In the genomic region with DNA sequence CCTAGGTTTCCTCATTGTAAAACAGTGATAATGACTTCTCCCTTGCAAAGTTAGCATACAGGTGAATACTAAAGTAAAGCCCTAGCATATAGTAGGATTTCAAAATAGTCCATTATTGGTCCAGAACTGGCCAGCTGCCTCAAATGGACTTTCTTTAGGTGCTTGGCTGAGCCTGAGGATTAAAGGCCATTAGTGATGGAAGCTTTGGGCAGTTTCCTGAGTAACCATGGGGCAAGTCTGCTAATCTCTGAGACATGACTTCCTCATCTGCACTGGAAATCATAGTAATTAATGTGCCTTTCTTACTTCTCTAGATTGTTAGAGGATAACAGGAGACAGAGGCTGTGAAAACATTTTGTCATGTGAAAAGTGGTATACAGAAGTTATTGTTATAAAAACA, we compare ENCODE assay signal across 17 cellular contexts.
DNase-seq lines count a peak whose midpoint lies in the region; ATAC-seq, FAIRE-seq and TF ChIP-seq lines count a peak whose summit lies in the region.
"Had no signal": no experiment of that assay in that cellular context is flagged by ENCODE, and none has a peak within 500 bp of the region (broad histone marks: within the 10 kb centered on the region; RNA-seq: fewer than 3 reads in every experiment).

No MANE protein-coding gene starts in this region.

- H3K4me2 ChIP-seq in keratinocyte (ENCODE audit: control insufficient read depth, extremely low read depth, insufficient read depth, low read depth, low read length) = peak overlapping the region; percentile 18
- no peak overlapping the region for H3K4me2 ChIP-seq in PC-9

- H3K36me3 ChIP-seq in keratinocyte (ENCODE audit: control insufficient read depth in 2 of 2, extremely low read depth in 1 of 2, insufficient read depth in 2 of 2, low read length in 2 of 2) (no peaks in the 10 kb centered on the region), lower lobe of right lung (no peaks in the 10 kb centered on the region), PC-9 (ENCODE audit: low read depth) (no peaks in the 10 kb centered on the region)
- H3K36me3 ChIP-seq: BE2C had no signal

- no peak overlapping the region for H3K4me3 Mint-ChIP-seq in brain
- H3K4me3 Mint-ChIP-seq: CD8-positive, alpha-beta T cell had no signal

- H3F3A ChIP-seq in PC-9 (ENCODE audit: insufficient read depth, low read depth) = peaks cover 7% of the 10 kb centered on the region; the same call in 1 of the 2 replicates

- H3K9me1 ChIP-seq in keratinocyte (ENCODE audit: control insufficient read depth, extremely low read depth, insufficient read depth, low read length) = no peaks in the 10 kb centered on the region

- DNase-seq in NCI-H524 (lab: John Stamatoyannopoulos, UW) (peak; percentile 17 to 53), keratinocyte (ENCODE audit: low read depth, low spot score) (no peak), lower lobe of right lung (no peak), putamen (ENCODE audit: low spot score) (no peak), PC-9 (no peak)
- no peak for DNase-seq in central memory CD4-positive, alpha-beta T cell
- DNase-seq: BE2C; CD8-positive, alpha-beta T cell; DMS79; MM.1S; NCI-H1092 treated with DMSO at 0.1 percent for 48 hours; NCI-H2227 treated with DMSO at 0.1 percent for 48 hours; NCI-H526; NK-92 treated with Interleukin-12 subunit alpha and Interleukin-12 subunit beta, amount 100 ng/mL, for 24 hours; RPMI8226 had no signal

- FAIRE-seq in keratinocyte (lab: Jason Lieb, UNC) = no peak

- H3K27ac ChIP-seq in keratinocyte (ENCODE audit: control insufficient read depth, insufficient read depth, low read length) (no peak overlapping the region), lower lobe of right lung (no peak overlapping the region), PC-9 (no peak overlapping the region)

- peaks cover 0 to 4% (median 0%) of the 10 kb centered on the region in 5 experiments for H3K9me3 Mint-ChIP-seq in brain
- H3K9me3 Mint-ChIP-seq: CD8-positive, alpha-beta T cell had no signal

- H3K4me1 Mint-ChIP-seq in brain = peaks cover 44% of the 10 kb centered on the region

- H3K79me2 ChIP-seq in keratinocyte (ENCODE audit: control insufficient read depth, insufficient read depth, low read length) (no peaks in the 10 kb centered on the region), PC-9 (ENCODE audit: low read depth) (peaks cover 29% of the 10 kb centered on the region; the same call in 1 of the 2 replicates)

- H3K9me2 ChIP-seq in PC-9 (ENCODE audit: insufficient read depth) = no peaks in the 10 kb centered on the region

- H3K27ac Mint-ChIP-seq in brain = peak overlapping the region in 3 of 5 experiments; percentile 33 to 44 (median 42)
- H3K27ac Mint-ChIP-seq: CD8-positive, alpha-beta T cell had no signal

- H3K4me3 ChIP-seq in keratinocyte (ENCODE audit: control insufficient read depth in 2 of 3, extremely low read depth in 1 of 3, insufficient read depth in 2 of 3, low read depth in 1 of 3, low read length in 3 of 3) (no peak overlapping the region), lower lobe of right lung (no peak overlapping the region), PC-9 (no peak overlapping the region)

- no peak for ATAC-seq in lower lobe of right lung
- ATAC-seq: CD8-positive, alpha-beta T cell; HCT116 had no signal

- CTCF ChIA-PET in PC-9 (lab: Charles Lee) = no interaction called here

- H4K20me1 ChIP-seq in keratinocyte (ENCODE audit: control insufficient read depth, extremely low read depth, insufficient read depth, low read length) (no peaks in the 10 kb centered on the region), PC-9 (ENCODE audit: insufficient read depth) (no peaks in the 10 kb centered on the region; the same call in 1 of the 2 replicates)

- H3K27me3 ChIP-seq in keratinocyte (ENCODE audit: control insufficient read depth, extremely low read depth, insufficient read depth, low read length) (no peaks in the 10 kb centered on the region), lower lobe of right lung (ENCODE audit: low read depth) (no peaks in the 10 kb centered on the region), PC-9 (ENCODE audit: insufficient read depth, low read depth) (no peaks in the 10 kb centered on the region)
- H3K27me3 ChIP-seq: BE2C had no signal

- POLR2A ChIA-PET in PC-9 (lab: Charles Lee; ENCODE audit: unreplicated experiment) = no interaction called here

- H3K27me3 Mint-ChIP-seq in brain = peaks cover 4% of the 10 kb centered on the region

- H3K9me3 ChIP-seq in keratinocyte (ENCODE audit: control insufficient read depth, low read depth, low read length) (no peaks in the 10 kb centered on the region), lower lobe of right lung (no peaks in the 10 kb centered on the region), PC-9 (ENCODE audit: insufficient read depth, low read depth) (peaks cover 4% of the 10 kb centered on the region; the same call in 1 of the 2 replicates)
- H3K9me3 ChIP-seq: BE2C had no signal

- no peak overlapping the region for H3K9ac ChIP-seq in keratinocyte (ENCODE audit: control insufficient read depth, extremely low read depth, insufficient read depth, low read length)

- BruUV-seq in PC-9 (replicated peaks; lab: Mats Ljungman, UMichigan) = no TSS peak

- H3K4me1 ChIP-seq in keratinocyte (ENCODE audit: control insufficient read depth, extremely low read depth, insufficient read depth, low read length) = peaks cover 27% of the 10 kb centered on the region
- peaks cover 6% of the 10 kb centered on the region for H3K4me1 ChIP-seq in lower lobe of right lung
- H3K4me1 ChIP-seq in PC-9 (replicated peaks; ENCODE audit: insufficient read depth) = peaks cover 22% of the 10 kb centered on the region
- H3K4me1 ChIP-seq: BE2C had no signal

- no peak for TF ChIP-seq CTCF in brain (conservative IDR thresholded peaks at IDR 0.05)
- no peak for TF ChIP-seq CTCF in keratinocyte (optimal IDR thresholded peaks at IDR 0.05 in 1 of 3, IDR thresholded peaks at IDR 0.05 in 1 of 3, conservative IDR thresholded peaks at IDR 0.05 in 1 of 3; ENCODE audit: extremely low read depth in 1 of 3, insufficient read depth in 2 of 3, low read length in 3 of 3)
- no peak for TF ChIP-seq CTCF in lower lobe of right lung (IDR thresholded peaks at IDR 0.05)
- no peak for TF ChIP-seq CTCF in PC-9 (conservative IDR thresholded peaks at IDR 0.05)

- intact Hi-C loops in lower lobe of right lung (cut with DNase I) = no loop called here
- intact Hi-C loops in PC-9 (cut with micrococcal nuclease; ENCODE audit: unreplicated experiment) = no loop called here

- dilution Hi-C loops in keratinocyte (cut with MboI; ENCODE audit: extremely low pct_ligation_motif_present, low sequenced_read_pairs) = no loop called here

- H3K36me3 Mint-ChIP-seq in brain = peaks cover 5% of the 10 kb centered on the region
- H3K36me3 Mint-ChIP-seq: CD8-positive, alpha-beta T cell had no signal

- H2AFZ ChIP-seq in keratinocyte (ENCODE audit: control insufficient read depth, low read length) = peak overlapping the region; percentile 12
- no peak overlapping the region for H2AFZ ChIP-seq in PC-9

Comparison
In these comparisons a context has a peak if more than half of its experiments do, and no peak if none do; other contexts are left out.
1. DNase-seq: peak in NCI-H524 (2 of 2); none in keratinocyte (single experiment), lower lobe of right lung (single experiment), putamen (single experiment), central memory CD4-positive, alpha-beta T cell (single experiment) and PC-9 (0 of 2).